In the genomic region with DNA sequence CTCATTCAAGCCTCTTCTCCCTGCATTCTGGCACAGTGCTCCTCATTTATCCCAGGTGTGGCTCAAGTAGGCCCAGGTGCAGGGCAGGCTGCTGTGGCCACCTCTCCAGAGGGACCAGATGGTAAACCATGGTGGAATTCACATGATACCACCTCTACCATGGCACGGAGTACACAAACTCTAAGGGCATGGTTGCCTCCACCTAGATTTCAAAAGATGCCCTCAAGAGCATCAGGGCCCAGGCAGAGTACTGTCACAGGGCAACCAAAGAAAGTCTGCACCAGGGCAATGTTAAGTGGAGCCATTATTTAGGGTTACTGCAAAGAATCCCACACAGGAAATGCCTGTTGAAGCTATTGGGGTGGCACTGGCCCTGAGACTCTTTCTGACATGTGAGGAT, we compare ENCODE assay signal across 29 cellular contexts.
"Had no signal": no experiment of that assay in that cellular context is flagged by ENCODE, and none has a peak within 500 bp of the region (broad histone marks: within the 10 kb centered on the region; RNA-seq: fewer than 3 reads in every experiment).

No MANE protein-coding gene starts in this region.

- H2AFZ ChIP-seq: parathyroid adenoma had no signal

- H3K27ac ChIP-seq: ovary, parathyroid adenoma, psoas muscle, right lobe of liver, sigmoid colon, stomach, suprapubic skin, testis, tibial artery, transverse colon, upper lobe of right lung, uterus had no signal

- H3K4me1 ChIP-seq: parathyroid adenoma, psoas muscle, right lobe of liver, sigmoid colon, stomach, suprapubic skin, testis, tibial artery, upper lobe of right lung, uterus had no signal

- H3K27me3 Mint-ChIP-seq: naive thymus-derived CD8-positive, alpha-beta T cell; natural killer cell treated with Interleukin-12 subunit alpha and Interleukin-12 subunit beta and Interleukin-15 and Interleukin-18, amount 100 ng/mL, for 72 hours; progenitor cell of endocrine pancreas; stimulated activated naive B cell treated with anti-CD40 and anti-IgM and Interleukin-4, amounts not matched to agents 10 μg/mL and 1 μg/mL and 100 μg/mL, for 72 hours; stimulated activated naive CD8-positive, alpha-beta T cell treated with anti-CD3 and anti-CD28 coated beads, Interleukin-15, Interleukin-2, amounts not matched to agents 100 ng/mL and 50 ng/mL, for 24 hours; type B pancreatic cell had no signal

- H3K36me3 ChIP-seq: ovary, right lobe of liver, sigmoid colon, stomach, suprapubic skin, tibial artery, transverse colon, upper lobe of right lung, uterus had no signal

- H3K9ac ChIP-seq: parathyroid adenoma had no signal

- H3K27ac Mint-ChIP-seq: naive thymus-derived CD8-positive, alpha-beta T cell; natural killer cell treated with Interleukin-12 subunit alpha and Interleukin-12 subunit beta and Interleukin-15 and Interleukin-18, amount 100 ng/mL, for 72 hours; nephron progenitor cell; progenitor cell of endocrine pancreas; stimulated activated effector memory CD8-positive, alpha-beta T cell treated with anti-CD3 and anti-CD28 coated beads, Interleukin-12 subunit alpha, Interleukin-12 subunit beta, amount 100 ng/mL, for 72 hours; stimulated activated naive B cell treated with anti-CD40 and anti-IgM and Interleukin-4, amounts not matched to agents 10 μg/mL and 1 μg/mL and 100 μg/mL, for 72 hours; stimulated activated naive CD8-positive, alpha-beta T cell treated with anti-CD3 and anti-CD28 coated beads, Interleukin-15, Interleukin-2, amounts not matched to agents 100 ng/mL and 50 ng/mL, for 24 hours; type B pancreatic cell had no signal

- H3K9me3 ChIP-seq: ovary, psoas muscle, right lobe of liver, suprapubic skin, testis, tibial artery, transverse colon, upper lobe of right lung, uterus had no signal

- H3K36me3 Mint-ChIP-seq: naive thymus-derived CD8-positive, alpha-beta T cell; natural killer cell treated with Interleukin-12 subunit alpha and Interleukin-12 subunit beta and Interleukin-15 and Interleukin-18, amount 100 ng/mL, for 72 hours; stimulated activated effector memory CD8-positive, alpha-beta T cell treated with anti-CD3 and anti-CD28 coated beads, Interleukin-12 subunit alpha, Interleukin-12 subunit beta, amount 100 ng/mL, for 72 hours; stimulated activated naive B cell treated with anti-CD40 and anti-IgM and Interleukin-4, amounts not matched to agents 10 μg/mL and 1 μg/mL and 100 μg/mL, for 72 hours; type B pancreatic cell had no signal

- ATAC-seq: naive thymus-derived CD8-positive, alpha-beta T cell; natural killer cell treated with Interleukin-12 subunit alpha and Interleukin-12 subunit beta and Interleukin-15 and Interleukin-18, amount 100 ng/mL, for 72 hours; psoas muscle; right cardiac atrium; right lobe of liver; stimulated activated effector memory CD8-positive, alpha-beta T cell treated with anti-CD3 and anti-CD28 coated beads, Interleukin-12 subunit alpha, Interleukin-12 subunit beta, amount 100 ng/mL, for 72 hours; stimulated activated naive B cell treated with anti-CD40 and anti-IgM and Interleukin-4, amounts not matched to agents 10 μg/mL and 1 μg/mL and 100 μg/mL, for 72 hours; upper lobe of right lung had no signal

- H3K4me3 Mint-ChIP-seq: naive thymus-derived CD8-positive, alpha-beta T cell; natural killer cell treated with Interleukin-12 subunit alpha and Interleukin-12 subunit beta and Interleukin-15 and Interleukin-18, amount 100 ng/mL, for 72 hours; nephron progenitor cell; neural crest cell; stimulated activated effector memory CD8-positive, alpha-beta T cell treated with anti-CD3 and anti-CD28 coated beads, Interleukin-12 subunit alpha, Interleukin-12 subunit beta, amount 100 ng/mL, for 72 hours; stimulated activated naive B cell treated with anti-CD40 and anti-IgM and Interleukin-4, amounts not matched to agents 10 μg/mL and 1 μg/mL and 100 μg/mL, for 72 hours; stimulated activated naive CD8-positive, alpha-beta T cell treated with anti-CD3 and anti-CD28 coated beads, Interleukin-15, Interleukin-2, amounts not matched to agents 100 ng/mL and 50 ng/mL, for 24 hours; type B pancreatic cell had no signal

- H3K4me3 ChIP-seq: ovary, psoas muscle, right lobe of liver, sigmoid colon, stomach, suprapubic skin, testis, tibial artery, transverse colon, upper lobe of right lung, uterus had no signal

- H3K4me1 Mint-ChIP-seq: naive thymus-derived CD8-positive, alpha-beta T cell; nephron progenitor cell; neural crest cell; stimulated activated effector memory CD8-positive, alpha-beta T cell treated with anti-CD3 and anti-CD28 coated beads, Interleukin-12 subunit alpha, Interleukin-12 subunit beta, amount 100 ng/mL, for 72 hours; stimulated activated naive B cell treated with anti-CD40 and anti-IgM and Interleukin-4, amounts not matched to agents 10 μg/mL and 1 μg/mL and 100 μg/mL, for 72 hours had no signal

- H3K9me3 Mint-ChIP-seq: nephron progenitor cell, type B pancreatic cell had no signal

- H3K27me3 ChIP-seq: ovary, right lobe of liver, sigmoid colon, stomach, suprapubic skin, testis, tibial artery, transverse colon, upper lobe of right lung, uterus had no signal

- DNase-seq: naive thymus-derived CD8-positive, alpha-beta T cell; nephron progenitor cell; occipital lobe; ovary; psoas muscle; right cardiac atrium; right lobe of liver; sigmoid colon; small intestine; stimulated activated CD4-positive, alpha-beta T cell treated with anti-CD3 and anti-CD28 coated beads, Interleukin-15, amount 100 ng/mL, for 24 hours; stimulated activated CD4-positive, alpha-beta T cell treated with anti-CD3 and anti-CD28 coated beads, Interleukin-2, amount 100 ng/mL, for 24 hours; stimulated activated CD4-positive, alpha-beta T cell treated with anti-CD3 and anti-CD28 coated beads, Interleukin-2, amount 100 ng/mL, for 48 hours; stimulated activated CD4-positive, alpha-beta T cell treated with anti-CD3 and anti-CD28 coated beads, Interleukin-4, amount 100 ng/mL, for 24 hours; stimulated activated naive B cell treated with anti-CD40 and anti-IgM and Interleukin-4, amounts not matched to agents 10 μg/mL and 1 μg/mL and 100 μg/mL, for 72 hours; stimulated activated naive CD4-positive, alpha-beta T cell treated with Interleukin-2 at 50 U/mL for 16 hours; stomach; testis; tibial artery; transverse colon; upper lobe of right lung; uterus had no signal
